8 cellular contexts compared by ENCODE assay signal in genomic region chrX:115892787-115893671, GRCh38.
DNase-seq lines count a peak whose midpoint lies in the region; ATAC-seq and TF ChIP-seq lines count a peak whose summit lies in the region.

No MANE protein-coding gene starts in this region.

- POLR2A ChIA-PET in Caco-2 (lab: Charles Lee), result no interaction called here

- H3K9me3 ChIP-seq in Caco-2, result no peaks in the 10 kb centered on the region
- no peaks in the 10 kb centered on the region for H3K9me3 ChIP-seq in MG63

- ATAC-seq in GM19463 (IDR thresholded peaks at IDR 0.05; ENCODE audit: unreplicated experiment) (peak; percentile 70), HG03575 (IDR thresholded peaks at IDR 0.05; ENCODE audit: extremely low read depth, insufficient number of reproducible peaks, low FRiP score, unreplicated experiment) (peak; percentile 42)

- H3K9me3 Mint-ChIP-seq in Caco-2 (ENCODE audit: unreplicated experiment), result peaks cover 8% of the 10 kb centered on the region

- CTCF ChIA-PET in Caco-2 (lab: Charles Lee), result no interaction called here

- H3K4me3 ChIP-seq in Caco-2 (ENCODE audit: low read depth, low read length), result no peak overlapping the region
- H3K4me3 ChIP-seq in MG63, result no peak overlapping the region

- no TSS peak for BruUV-seq in Caco-2 (replicated peaks; lab: Mats Ljungman, UMichigan)

- intact Hi-C loops in Caco-2 (cut with micrococcal nuclease; ENCODE audit: unreplicated experiment), result no loop called here

- peak in 1 of 2 experiments; percentile 14 for DNase-seq in Caco-2
- peak; percentile 39 for DNase-seq in RPMI8226
- DNase-seq in fibroblast of the conjunctiva (ENCODE audit: low read depth), result peak; percentile 49
- peak; percentile 92 for DNase-seq in renal cortical epithelial cell (ENCODE audit: low read depth)
- DNase-seq in MG63, result no peak
- no peak for DNase-seq in GOT3 (lab: John Stamatoyannopoulos, UW)

- H3K36me3 Mint-ChIP-seq in Caco-2 (ENCODE audit: insufficient read depth, unreplicated experiment), result no peaks in the 10 kb centered on the region

- H3K27me3 ChIP-seq in Caco-2 (replicated peaks; ENCODE audit: control insufficient read depth, insufficient read depth, low read length) (no peaks in the 10 kb centered on the region), MG63 (no peaks in the 10 kb centered on the region)

- H3K36me3 ChIP-seq in Caco-2 (ENCODE audit: control insufficient read depth, insufficient read depth, low read length) (no peaks in the 10 kb centered on the region), MG63 (no peaks in the 10 kb centered on the region)

- no peak overlapping the region for H3K4me3 Mint-ChIP-seq in Caco-2 (ENCODE audit: unreplicated experiment)

- no peaks in the 10 kb centered on the region for H3K4me1 Mint-ChIP-seq in Caco-2 (ENCODE audit: low read depth, unreplicated experiment)

- H3K27me3 Mint-ChIP-seq in Caco-2 (ENCODE audit: insufficient read depth, unreplicated experiment), result no peaks in the 10 kb centered on the region

- H3K4me1 ChIP-seq in Caco-2, result no peaks in the 10 kb centered on the region

- no peak for TF ChIP-seq CTCF in Caco-2 (IDR thresholded peaks at IDR 0.05; ENCODE audit: insufficient read depth in 1 of 2, low read depth in 1 of 2, low read length in 1 of 2, severe bottlenecking in 1 of 2, unreplicated experiment in 1 of 2)

- H3K27ac Mint-ChIP-seq in Caco-2 (ENCODE audit: unreplicated experiment), result peak overlapping the region; percentile 80

Comparison
In these comparisons a context has a peak if more than half of its experiments do, and no peak if none do; other contexts are left out.
1. DNase-seq: peak in RPMI8226 (single experiment), fibroblast of the conjunctiva (single experiment) and renal cortical epithelial cell (single experiment); none in MG63 (single experiment) and GOT3 (single experiment).